8 cellular contexts compared by ENCODE assay signal in genomic region chr6:37704498-37704897, GRCh38. TPM values are rescaled to one million over a fixed set of nuclear protein-coding genes. Genes with fewer than 3 reads are reported as not detected.
A peak's percentile ranks its signal among the peaks of the same experiment; 100 is the strongest.
DNase-seq lines count a peak whose midpoint lies in the region; ATAC-seq, FAIRE-seq and TF ChIP-seq lines count a peak whose summit lies in the region.
"Not testable (repeated sequence)": the region's sequence is repeated elsewhere in the genome, so short reads cannot be mapped to it uniquely, and the experiment has no call there.

No MANE protein-coding gene starts in this region.

- H3K27me3 Mint-ChIP-seq in IgD-negative memory B cell; activated CD8-positive, alpha-beta T cell treated with anti-CD3 and anti-CD28 coated beads for 36 hours; glutamatergic neuron (ENCODE audit: unreplicated experiment): not testable (repeated sequence)
- peaks cover 14% of the 10 kb centered on the region for H3K27me3 Mint-ChIP-seq in astrocyte (ENCODE audit: low read depth, unreplicated experiment)
- peaks cover 5 to 45% (median 8%) of the 10 kb centered on the region in 5 donors for H3K27me3 Mint-ChIP-seq in naive thymus-derived CD4-positive, alpha-beta T cell

- H3K4me1 Mint-ChIP-seq in IgD-negative memory B cell (peaks cover 6 to 13% (median 9%) of the 10 kb centered on the region in 3 donors), glutamatergic neuron (ENCODE audit: low read depth, unreplicated experiment) (peaks cover 37% of the 10 kb centered on the region)
- H3K4me1 Mint-ChIP-seq in activated CD8-positive, alpha-beta T cell treated with anti-CD3 and anti-CD28 coated beads for 36 hours (ENCODE audit: low read depth), result peaks cover 13% of the 10 kb centered on the region
- H3K4me1 Mint-ChIP-seq in astrocyte (ENCODE audit: low read depth, unreplicated experiment), result not testable (repeated sequence)
- peaks cover 17 to 23% (median 21%) of the 10 kb centered on the region in 7 donors for H3K4me1 Mint-ChIP-seq in naive thymus-derived CD4-positive, alpha-beta T cell

- not testable (repeated sequence) for TF ChIP-seq POLR2A in tibial nerve (IDR thresholded peaks at IDR 0.05)

- H4K20me1 ChIP-seq in BLaER1 treated with 17β-estradiol and CSF1 and Interleukin-3, amounts not matched to agents 10 nM and 100 nM, result peaks cover 0 to 27% (median 0%) of the 10 kb centered on the region in 11 experiments; a peak in 4 of 22 replicates
- not testable (repeated sequence) for H4K20me1 ChIP-seq in astrocyte (ENCODE audit: insufficient read depth, low read length)

- ATAC-seq in activated CD8-positive, alpha-beta T cell treated with anti-CD3 and anti-CD28 coated beads for 36 hours; naive thymus-derived CD4-positive, alpha-beta T cell; psoas muscle: not testable (repeated sequence)

- peak overlapping the region; percentile 78 to 100 (median 93) for H3K4me2 ChIP-seq in BLaER1 treated with 17β-estradiol and CSF1 and Interleukin-3, amounts not matched to agents 10 nM and 100 nM
- peak overlapping the region; percentile 82 for H3K4me2 ChIP-seq in astrocyte (ENCODE audit: low read length)

- DNase-seq in activated CD8-positive, alpha-beta T cell treated with anti-CD3 and anti-CD28 coated beads for 36 hours; astrocyte (ENCODE audit: low read depth); glutamatergic neuron; naive thymus-derived CD4-positive, alpha-beta T cell; psoas muscle; tibial nerve (ENCODE audit: low spot score in 2 of 2): not testable (repeated sequence)

- intact Hi-C loops in activated CD8-positive, alpha-beta T cell treated with anti-CD3 and anti-CD28 coated beads for 36 hours (cut with micrococcal nuclease), result loop anchor here (10.0 kb wide), 1 partner anchor 310 kb away; no protein-coding TSS in a partner anchor
- intact Hi-C loops in naive thymus-derived CD4-positive, alpha-beta T cell (cut with micrococcal nuclease), result loop anchor here (2.0 to 10.0 kb wide), 4 partner anchors 86 to 970 kb away; no protein-coding TSS in a partner anchor
- intact Hi-C loops in psoas muscle (cut with DNase I), result loop anchor here in 1 of 2 donors (10.0 kb wide), 2 partner anchors 310 to 790 kb away; no protein-coding TSS in a partner anchor

- H3K4me3 Mint-ChIP-seq in IgD-negative memory B cell, result peak overlapping the region in 3 of 4 donors; percentile 88 to 97 (median 96)
- peak overlapping the region; percentile 62 for H3K4me3 Mint-ChIP-seq in activated CD8-positive, alpha-beta T cell treated with anti-CD3 and anti-CD28 coated beads for 36 hours
- H3K4me3 Mint-ChIP-seq in astrocyte (ENCODE audit: unreplicated experiment), result not testable (repeated sequence)
- peak overlapping the region; percentile 76 for H3K4me3 Mint-ChIP-seq in glutamatergic neuron (ENCODE audit: unreplicated experiment)
- peak overlapping the region; percentile 41 to 90 (median 85) for H3K4me3 Mint-ChIP-seq in naive thymus-derived CD4-positive, alpha-beta T cell

- peak overlapping the region in 6 of 11 experiments; percentile 69 to 78 (median 77); a peak in 7 of 22 replicates for H3K9ac ChIP-seq in BLaER1 treated with 17β-estradiol and CSF1 and Interleukin-3, amounts not matched to agents 10 nM and 100 nM
- H3K9ac ChIP-seq in astrocyte (ENCODE audit: low read length), result not testable (repeated sequence)

- TF ChIP-seq CTCF in activated CD8-positive, alpha-beta T cell treated with anti-CD3 and anti-CD28 coated beads for 36 hours (IDR thresholded peaks at IDR 0.05); astrocyte (IDR thresholded peaks at IDR 0.05; ENCODE audit: insufficient read depth, low read depth, low read length); glutamatergic neuron (IDR thresholded peaks at IDR 0.05; ENCODE audit: partially characterized antibody, unreplicated experiment); psoas muscle (IDR thresholded peaks at IDR 0.05); tibial nerve (IDR thresholded peaks at IDR 0.05): not testable (repeated sequence)

- not testable (repeated sequence) for H3K36me3 ChIP-seq in BLaER1 treated with 17β-estradiol and CSF1 and Interleukin-3, amounts not matched to agents 10 nM and 100 nM; astrocyte (ENCODE audit: insufficient read depth, low read length); naive thymus-derived CD4-positive, alpha-beta T cell (ENCODE audit: control insufficient read depth in 2 of 3, insufficient read depth in 3 of 3, low read length in 3 of 3); psoas muscle (ENCODE audit: insufficient read depth in 1 of 2, low read depth in 1 of 2); tibial nerve

- H3K79me2 ChIP-seq in astrocyte (ENCODE audit: insufficient read depth, low read length), result not testable (repeated sequence)

- CTCF ChIA-PET in activated CD8-positive, alpha-beta T cell treated with anti-CD3 and anti-CD28 coated beads for 36 hours (lab: Charles Lee), result interaction anchor here (0.7 to 3.2 kb wide), 13 partner anchors 12 to 1168 kb away, joined by 3 to 16 read pairs (median 4); no protein-coding TSS in a partner anchor
- CTCF ChIA-PET in naive thymus-derived CD4-positive, alpha-beta T cell (lab: Charles Lee), result interaction anchor here (1.4 kb wide), 1 partner anchor 12 kb away, joined by 5 read pairs; no protein-coding TSS in a partner anchor

- peak overlapping the region in 2 of 3 donors; percentile 73 to 93 for H3K27ac Mint-ChIP-seq in IgD-negative memory B cell
- peak overlapping the region; percentile 17 for H3K27ac Mint-ChIP-seq in activated CD8-positive, alpha-beta T cell treated with anti-CD3 and anti-CD28 coated beads for 36 hours
- H3K27ac Mint-ChIP-seq in astrocyte (ENCODE audit: unreplicated experiment), result peak overlapping the region; percentile 87
- H3K27ac Mint-ChIP-seq in glutamatergic neuron (ENCODE audit: unreplicated experiment), result peak overlapping the region; percentile 88
- H3K27ac Mint-ChIP-seq in naive thymus-derived CD4-positive, alpha-beta T cell, result peak overlapping the region in 4 of 9 donors; percentile 69 to 83 (median 80)

- not testable (repeated sequence) for FAIRE-seq in astrocyte (lab: Jason Lieb, UNC)

- not testable (repeated sequence) for H3K27me3 ChIP-seq in BLaER1 treated with 17β-estradiol and CSF1 and Interleukin-3, amounts not matched to agents 10 nM and 100 nM; astrocyte (ENCODE audit: insufficient read depth, low read length); naive thymus-derived CD4-positive, alpha-beta T cell (ENCODE audit: control insufficient read depth in 2 of 2, insufficient read depth in 2 of 2, low read length in 2 of 2); psoas muscle (ENCODE audit: insufficient read depth in 3 of 3, low read length in 2 of 3); tibial nerve

- peak overlapping the region in 4 of 11 experiments; percentile 75 to 83 (median 78); a peak in 8 of 22 replicates for H3K27ac ChIP-seq in BLaER1 treated with 17β-estradiol and CSF1 and Interleukin-3, amounts not matched to agents 10 nM and 100 nM
- H3K27ac ChIP-seq in astrocyte (ENCODE audit: low read depth, low read length); naive thymus-derived CD4-positive, alpha-beta T cell (ENCODE audit: low read depth, low read length): not testable (repeated sequence)
- peak overlapping the region; percentile 19 for H3K27ac ChIP-seq in psoas muscle
- H3K27ac ChIP-seq in tibial nerve, result peak overlapping the region in 3 of 4 donors; percentile 66 to 90 (median 86)

- not testable (repeated sequence) for H3K9me3 Mint-ChIP-seq in IgD-negative memory B cell; activated CD8-positive, alpha-beta T cell treated with anti-CD3 and anti-CD28 coated beads for 36 hours; astrocyte (ENCODE audit: unreplicated experiment); glutamatergic neuron (ENCODE audit: unreplicated experiment); naive thymus-derived CD4-positive, alpha-beta T cell

- H3K9me3 ChIP-seq in BLaER1 treated with 17β-estradiol and CSF1 and Interleukin-3, amounts not matched to agents 10 nM and 100 nM (replicated peaks in 1 of 11); astrocyte (ENCODE audit: insufficient read depth, low read depth, low read length); naive thymus-derived CD4-positive, alpha-beta T cell (ENCODE audit: control insufficient read depth in 2 of 3, low read length in 3 of 3); psoas muscle; tibial nerve: not testable (repeated sequence)

- not testable (repeated sequence) for H2AFZ ChIP-seq in astrocyte (ENCODE audit: low read depth, low read length)

- peaks cover 48 to 71% (median 59%) of the 10 kb centered on the region in 10 experiments for H3K4me1 ChIP-seq in BLaER1 treated with 17β-estradiol and CSF1 and Interleukin-3, amounts not matched to agents 10 nM and 100 nM
- H3K4me1 ChIP-seq in astrocyte (ENCODE audit: insufficient read depth, low read length); naive thymus-derived CD4-positive, alpha-beta T cell (ENCODE audit: control insufficient read depth in 2 of 2, insufficient read depth in 2 of 2, low read length in 2 of 2); psoas muscle: not testable (repeated sequence)
- peaks cover 0 to 21% (median 6%) of the 10 kb centered on the region in 4 donors for H3K4me1 ChIP-seq in tibial nerve

- H3K4me3 ChIP-seq in BLaER1 treated with 17β-estradiol and CSF1 and Interleukin-3, amounts not matched to agents 10 nM and 100 nM, result peak overlapping the region in 6 of 10 experiments; percentile 47 to 62 (median 57); a peak in 7 of 20 replicates
- not testable (repeated sequence) for H3K4me3 ChIP-seq in astrocyte (ENCODE audit: insufficient read depth, low read depth, low read length); naive thymus-derived CD4-positive, alpha-beta T cell (ENCODE audit: low read length); tibial nerve
- H3K4me3 ChIP-seq in psoas muscle, result peak overlapping the region; percentile 59

- POLR2A ChIA-PET in activated CD8-positive, alpha-beta T cell treated with anti-CD3 and anti-CD28 coated beads for 36 hours (lab: Charles Lee), result interaction anchor here (1.0 to 1.5 kb wide), 2 partner anchors 188 to 272 kb away, joined by 4 to 5 read pairs; partner anchors contain the start of gene CMTR1
- POLR2A ChIA-PET in naive thymus-derived CD4-positive, alpha-beta T cell (lab: Charles Lee), result interaction anchor here (1.0 to 1.2 kb wide), 2 partner anchors 114 to 272 kb away, joined by 3 to 4 read pairs; partner anchors contain the start of gene CMTR1

- not testable (repeated sequence) for TF ChIP-seq EP300 in tibial nerve (IDR thresholded peaks at IDR 0.05)

- H3K36me3 Mint-ChIP-seq in IgD-negative memory B cell; activated CD8-positive, alpha-beta T cell treated with anti-CD3 and anti-CD28 coated beads for 36 hours (ENCODE audit: low read depth); astrocyte (ENCODE audit: low read depth, unreplicated experiment); glutamatergic neuron (ENCODE audit: unreplicated experiment); naive thymus-derived CD4-positive, alpha-beta T cell: not testable (repeated sequence)

- 87 to 95% (median 87%) methylated on average over 3 of the region's 3 CpGs for WGBS in psoas muscle, 3 donors
- 94% methylated on average over 3 of the region's 3 CpGs for WGBS in tibial nerve, 2 donors

RNA-seq across cellular contexts. Expression of gene MDGA1, which starts 6.8 kb away (rescaled TPM):
- polyA plus RNA-seq in IgD-negative memory B cell, result 2.9 TPM
- 1 to 10 TPM; 1.0 to 2.1 TPM for total RNA-seq in activated CD8-positive, alpha-beta T cell treated with anti-CD3 and anti-CD28 coated beads for 36 hours
- 5.5 and 5.9 TPM in 2 replicates for total RNA-seq in astrocyte
- total RNA-seq in glutamatergic neuron (ENCODE audit: unreplicated experiment), result 908 TPM
- 10 to 100 TPM in 3 of 5 experiments, under 1 TPM in 2; 0.08 to 17.8 (median 12.5) TPM for total RNA-seq in naive thymus-derived CD4-positive, alpha-beta T cell
- polyA plus RNA-seq in naive thymus-derived CD4-positive, alpha-beta T cell, result 1 to 10 TPM in 1 of 2 donors, under 1 TPM in 1; 0.70 to 1.1 TPM
- total RNA-seq in psoas muscle, result 1 to 10 TPM in 1 of 4 donors, under 1 TPM in 3; 0.08 to 1.4 (median 0.53) TPM
- under 1 TPM; 0.17 to 0.22 (median 0.22) TPM for polyA plus RNA-seq in psoas muscle
- 10 to 100 TPM in 1 of 4 donors, 1 to 10 TPM in 3; 2.4 to 12.0 (median 4.9) TPM for total RNA-seq in tibial nerve

Comparison
In these comparisons a context has a peak if more than half of its experiments do, and no peak if none do; other contexts are left out.
1. RNA of gene MDGA1, which starts 6.8 kb away (total RNA-seq): 908 TPM in glutamatergic neuron (single experiment); 0.08 to 17.8 TPM in naive thymus-derived CD4-positive, alpha-beta T cell, 5.5 to 5.9 TPM in astrocyte, 2.4 to 12.0 TPM in tibial nerve, 1.0 to 2.1 TPM in activated CD8-positive, alpha-beta T cell treated with anti-CD3 and anti-CD28 coated beads for 36 hours and 0.08 to 1.4 TPM in psoas muscle; every median in the first group is over 10 times any median in the second.